27 cellular contexts compared by ENCODE assay signal in the genomic region with DNA sequence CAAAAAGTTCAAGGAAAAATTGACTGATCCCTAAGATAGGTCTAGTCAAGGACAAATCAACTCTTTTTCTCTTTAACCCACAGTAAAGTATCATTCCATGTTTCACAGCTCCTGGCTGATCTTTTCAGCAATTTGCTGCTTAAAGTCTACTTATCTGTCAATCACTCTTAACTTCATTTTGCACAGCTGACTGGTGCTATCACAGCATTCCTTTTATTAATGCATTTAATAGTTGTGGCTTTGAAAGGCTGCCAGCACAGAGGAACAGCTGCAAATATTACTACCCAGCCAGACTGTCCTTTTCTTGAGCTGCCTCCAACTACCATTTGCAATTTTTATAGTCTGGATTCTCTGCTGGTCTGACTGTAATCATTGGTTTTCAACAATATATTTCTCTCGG.
DNase-seq lines count a peak whose midpoint lies in the region; ATAC-seq, FAIRE-seq and TF ChIP-seq lines count a peak whose summit lies in the region.
"Had no signal": no experiment of that assay in that cellular context is flagged by ENCODE, and none has a peak within 500 bp of the region (broad histone marks: within the 10 kb centered on the region; RNA-seq: fewer than 3 reads in every experiment).

No MANE protein-coding gene starts in this region.

- in situ Hi-C loops in brain microvascular endothelial cell (cut with HindIII; ENCODE audit: low pct_ligation_motif_present, low sequenced_read_pairs) = no loop called here

- no peaks in the 10 kb centered on the region for H3K36me3 Mint-ChIP-seq in type B pancreatic cell
- H3K36me3 Mint-ChIP-seq: activated naive CD8-positive, alpha-beta T cell treated with anti-CD3 and anti-CD28 coated beads, Interleukin-2, amount 10 ng/mL, durations not matched to agents 7 days and 5 days; CD4-positive, CD25-positive, alpha-beta regulatory T cell; natural killer cell treated with Interleukin-12 subunit alpha and Interleukin-12 subunit beta and Interleukin-15 and Interleukin-18, amount 100 ng/mL, for 72 hours had no signal

- no peaks in the 10 kb centered on the region for H3K4me1 Mint-ChIP-seq in type B pancreatic cell (ENCODE audit: unreplicated experiment)
- H3K4me1 Mint-ChIP-seq: activated naive CD8-positive, alpha-beta T cell treated with anti-CD3 and anti-CD28 coated beads, Interleukin-2, amount 10 ng/mL, durations not matched to agents 7 days and 5 days; activated T-helper 17 cell treated with anti-CD3 and anti-CD28 coated beads, Interleukin-2, amount 50 U/mL, for 72 hours; CD4-positive, CD25-positive, alpha-beta regulatory T cell had no signal

- no peak overlapping the region for H3K27ac ChIP-seq in brain microvascular endothelial cell
- H3K27ac ChIP-seq: dorsolateral prefrontal cortex, tibial nerve had no signal

- FAIRE-seq in D721Med (lab: Jason Lieb, UNC) = peak; percentile 6

- H3K4me3 ChIP-seq in LNCaP clone FGC (ENCODE audit: low read depth, low read length) (no peak overlapping the region), brain microvascular endothelial cell (ENCODE audit: low read depth, low read length) (no peak overlapping the region)
- H3K4me3 ChIP-seq: dorsolateral prefrontal cortex, smooth muscle cell, tibial nerve had no signal

- H3K9me3 Mint-ChIP-seq in type B pancreatic cell = peaks cover 13% of the 10 kb centered on the region
- H3K9me3 Mint-ChIP-seq: activated naive CD8-positive, alpha-beta T cell treated with anti-CD3 and anti-CD28 coated beads, Interleukin-2, amount 10 ng/mL, durations not matched to agents 7 days and 5 days had no signal

- intact Hi-C loops in posterior vena cava (cut with DNase I) = no loop called here

- no peaks in the 10 kb centered on the region for H3K36me3 ChIP-seq in brain microvascular endothelial cell (replicated peaks)
- H3K36me3 ChIP-seq: tibial nerve had no signal

- no peak overlapping the region for H3K4me3 Mint-ChIP-seq in type B pancreatic cell
- H3K4me3 Mint-ChIP-seq: activated naive CD8-positive, alpha-beta T cell treated with anti-CD3 and anti-CD28 coated beads, Interleukin-2, amount 10 ng/mL, durations not matched to agents 7 days and 5 days; activated T-helper 17 cell treated with anti-CD3 and anti-CD28 coated beads, Interleukin-2, amount 50 U/mL, for 72 hours; CD4-positive, CD25-positive, alpha-beta regulatory T cell; natural killer cell treated with Interleukin-12 subunit alpha and Interleukin-12 subunit beta and Interleukin-15 and Interleukin-18, amount 100 ng/mL, for 72 hours had no signal

- DNase-seq in D721Med (ENCODE audit: insufficient read length, low spot score) (no peak), LNCaP clone FGC (ENCODE audit: low read depth) (peak; percentile 63), brain microvascular endothelial cell (peak; percentile 70), kidney tubule cell (ENCODE audit: low spot score) (peak; percentile 37), type B pancreatic cell (ENCODE audit: extremely low spot score, unreplicated experiment) (no peak), posterior vena cava (ENCODE audit: low spot score) (no peak)
- DNase-seq: activated CD4-positive, alpha-beta T cell treated with anti-CD3 and anti-CD28 coated beads for 4 hours; activated naive CD8-positive, alpha-beta T cell treated with anti-CD3 and anti-CD28 coated beads, Interleukin-2, amount 10 ng/mL, durations not matched to agents 7 days and 5 days; caudate nucleus; CD4-positive, CD25-positive, alpha-beta regulatory T cell; DMS53; dorsolateral prefrontal cortex; Karpas-422; left colon; NCI-H1417 treated with DMSO at 0.1 percent for 48 hours; NCI-H748 treated with DMSO at 0.1 percent for 48 hours; SHP77; stimulated activated CD4-positive, alpha-beta T cell treated with anti-CD3 and anti-CD28 coated beads, Interleukin-4, amount 100 ng/mL, for 1 hour; stimulated activated naive CD8-positive, alpha-beta T cell treated with anti-CD3 and anti-CD28 coated beads, Interleukin-15, Interleukin-2, amounts not matched to agents 100 U/mL and 50 U/mL, for 24 hours; T-helper 1 cell had no signal

- TF ChIP-seq CTCF in D721Med (IDR thresholded peaks at IDR 0.05; ENCODE audit: insufficient read depth, missing control alignments) (no peak), LNCaP clone FGC (IDR thresholded peaks at IDR 0.05; ENCODE audit: control insufficient read depth, extremely low read depth, insufficient read depth) (no peak), brain microvascular endothelial cell (IDR thresholded peaks at IDR 0.05; ENCODE audit: low read depth, low read length, missing control alignments) (no peak), type B pancreatic cell (conservative IDR thresholded peaks at IDR 0.05) (no peak)

- no peaks in the 10 kb centered on the region for H3K27me3 ChIP-seq in brain microvascular endothelial cell (replicated peaks)
- H3K27me3 ChIP-seq: dorsolateral prefrontal cortex, tibial nerve had no signal

- H3K27ac Mint-ChIP-seq in type B pancreatic cell = no peak overlapping the region
- H3K27ac Mint-ChIP-seq: activated naive CD8-positive, alpha-beta T cell treated with anti-CD3 and anti-CD28 coated beads, Interleukin-2, amount 10 ng/mL, durations not matched to agents 7 days and 5 days; activated T-helper 17 cell treated with anti-CD3 and anti-CD28 coated beads, Interleukin-2, amount 50 U/mL, for 72 hours; CD4-positive, CD25-positive, alpha-beta regulatory T cell; natural killer cell treated with Interleukin-12 subunit alpha and Interleukin-12 subunit beta and Interleukin-15 and Interleukin-18, amount 100 ng/mL, for 72 hours; progenitor cell of endocrine pancreas had no signal

- no peak for ATAC-seq in GM19463 (IDR thresholded peaks at IDR 0.05; ENCODE audit: unreplicated experiment)
- no peak for ATAC-seq in GM18520 (IDR thresholded peaks at IDR 0.05; ENCODE audit: unreplicated experiment)
- ATAC-seq: activated T-helper 17 cell treated with anti-CD3 and anti-CD28 coated beads, Interleukin-2, amount 50 U/mL, for 72 hours; left colon; natural killer cell treated with Interleukin-12 subunit alpha and Interleukin-12 subunit beta and Interleukin-15 and Interleukin-18, amount 100 ng/mL, for 72 hours; stimulated activated naive CD8-positive, alpha-beta T cell treated with anti-CD3 and anti-CD28 coated beads, Interleukin-15, Interleukin-2, amounts not matched to agents 100 U/mL and 50 U/mL, for 24 hours had no signal

- no peaks in the 10 kb centered on the region for H3K27me3 Mint-ChIP-seq in type B pancreatic cell

Comparison
In these comparisons a context has a peak if more than half of its experiments do, and no peak if none do; other contexts are left out.
1. DNase-seq: peak in LNCaP clone FGC (single experiment), brain microvascular endothelial cell (single experiment) and kidney tubule cell (single experiment); none in D721Med (single experiment), type B pancreatic cell (single experiment) and posterior vena cava (single experiment).